In genomic region chr2:74957886-74958276, GRCh38 we compare ENCODE assay signal across 8 cellular contexts. TPM values are rescaled to one million over a fixed set of nuclear protein-coding genes. Genes with fewer than 3 reads are reported as not detected.
A peak's percentile ranks its signal among the peaks of the same experiment; 100 is the strongest.
DNase-seq lines count a peak whose midpoint lies in the region; ATAC-seq and TF ChIP-seq lines count a peak whose summit lies in the region.

No MANE protein-coding gene starts in this region.

- ATAC-seq in activated CD4-positive, alpha-beta T cell treated with anti-CD3 and anti-CD28 coated beads for 36 hours: no peak

- DNase-seq in activated CD4-positive, alpha-beta T cell treated with anti-CD3 and anti-CD28 coated beads for 36 hours: no peak
- DNase-seq in activated CD4-positive, alpha-beta T cell treated with anti-CD3 and anti-CD28 coated beads for 4 hours: no peak
- no peak for DNase-seq in activated naive CD8-positive, alpha-beta T cell treated with anti-CD3 and anti-CD28 coated beads for 36 hours
- DNase-seq in kidney epithelial cell (ENCODE audit: low read depth): no peak
- no peak for DNase-seq in testis
- DNase-seq in T-helper 9 cell: no peak
- no peak for DNase-seq in GM20000 (ENCODE audit: low spot score)
- no peak for DNase-seq in H4 (ENCODE audit: low spot score)

- H3K27ac Mint-ChIP-seq in activated CD4-positive, alpha-beta T cell treated with anti-CD3 and anti-CD28 coated beads for 36 hours: peak overlapping the region; percentile 88
- peak overlapping the region; percentile 89 for H3K27ac Mint-ChIP-seq in activated naive CD8-positive, alpha-beta T cell treated with anti-CD3 and anti-CD28 coated beads for 36 hours

- H3K4me1 Mint-ChIP-seq in activated CD4-positive, alpha-beta T cell treated with anti-CD3 and anti-CD28 coated beads for 36 hours: peaks cover 70% of the 10 kb centered on the region
- H3K4me1 Mint-ChIP-seq in activated naive CD8-positive, alpha-beta T cell treated with anti-CD3 and anti-CD28 coated beads for 36 hours: peaks cover 47% of the 10 kb centered on the region

- H3K4me1 ChIP-seq in testis: peaks cover 6% of the 10 kb centered on the region

- TF ChIP-seq POLR2A in testis (IDR thresholded peaks at IDR 0.05): no peak

- H3K27me3 ChIP-seq in kidney epithelial cell (ENCODE audit: control insufficient read depth, insufficient read depth, low read length) (no peaks in the 10 kb centered on the region), testis (no peaks in the 10 kb centered on the region)

- 29% methylated on average over 5 of the region's 5 CpGs for WGBS in testis, 2 donors

- H3K36me3 Mint-ChIP-seq in activated CD4-positive, alpha-beta T cell treated with anti-CD3 and anti-CD28 coated beads for 36 hours (ENCODE audit: low read depth): peaks cover 56% of the 10 kb centered on the region
- peaks cover 74% of the 10 kb centered on the region for H3K36me3 Mint-ChIP-seq in activated naive CD8-positive, alpha-beta T cell treated with anti-CD3 and anti-CD28 coated beads for 36 hours

- intact Hi-C loops in activated CD4-positive, alpha-beta T cell treated with anti-CD3 and anti-CD28 coated beads for 36 hours (cut with DNase I, micrococcal nuclease): loop anchor here (1.0 to 5.0 kb wide), 8 partner anchors 123 to 1571 kb away; partner anchors contain the start of genes HK2 (in 2 of the 2), ALMS1 (in 1 of the 2), CCDC142 (in 1 of the 2) and GCFC2 (in 1 of the 2)
- intact Hi-C loops in testis (cut with DNase I; ENCODE audit: low total_unique reads): no loop called here

- no peak for TF ChIP-seq CTCF in kidney epithelial cell (IDR thresholded peaks at IDR 0.05; ENCODE audit: insufficient read depth, low read length, poor library complexity, severe bottlenecking)
- TF ChIP-seq CTCF in testis (IDR thresholded peaks at IDR 0.05): no peak
- TF ChIP-seq CTCF in GM20000 (IDR thresholded peaks at IDR 0.05; ENCODE audit: extremely low read depth, missing control alignments): no peak

- H3K36me3 ChIP-seq in kidney epithelial cell (ENCODE audit: control insufficient read depth, insufficient read depth, low read length) (no peaks in the 10 kb centered on the region), testis (ENCODE audit: low read depth, missing control alignments) (no peaks in the 10 kb centered on the region)

- peaks cover 6% of the 10 kb centered on the region for H3K9me3 Mint-ChIP-seq in activated CD4-positive, alpha-beta T cell treated with anti-CD3 and anti-CD28 coated beads for 36 hours (ENCODE audit: low read depth)
- H3K9me3 Mint-ChIP-seq in activated naive CD8-positive, alpha-beta T cell treated with anti-CD3 and anti-CD28 coated beads for 36 hours: peaks cover 18% of the 10 kb centered on the region

- POLR2A ChIA-PET in activated CD4-positive, alpha-beta T cell treated with anti-CD3 and anti-CD28 coated beads for 36 hours (lab: Charles Lee): no interaction called here

- no peaks in the 10 kb centered on the region for H3K9me3 ChIP-seq in testis

- H3K4me3 ChIP-seq in kidney epithelial cell (ENCODE audit: low read depth, low read length): peak overlapping the region; percentile 64
- peak overlapping the region; percentile 69 to 80 for H3K4me3 ChIP-seq in testis

- no peaks in the 10 kb centered on the region for H3K27me3 Mint-ChIP-seq in activated CD4-positive, alpha-beta T cell treated with anti-CD3 and anti-CD28 coated beads for 36 hours
- H3K27me3 Mint-ChIP-seq in activated naive CD8-positive, alpha-beta T cell treated with anti-CD3 and anti-CD28 coated beads for 36 hours: no peaks in the 10 kb centered on the region

- H3K4me3 Mint-ChIP-seq in activated CD4-positive, alpha-beta T cell treated with anti-CD3 and anti-CD28 coated beads for 36 hours: peak overlapping the region; percentile 68
- peak overlapping the region; percentile 82 for H3K4me3 Mint-ChIP-seq in activated naive CD8-positive, alpha-beta T cell treated with anti-CD3 and anti-CD28 coated beads for 36 hours

- H3K27ac ChIP-seq in testis: peak overlapping the region; percentile 93 to 96

- CTCF ChIA-PET in activated CD4-positive, alpha-beta T cell treated with anti-CD3 and anti-CD28 coated beads for 36 hours (lab: Charles Lee): interaction anchor here (0.9 kb wide), 1 partner anchor 9 kb away, joined by 3 read pairs; no protein-coding TSS in a partner anchor

RNA-seq across cellular contexts. Expression of gene POLE4, which starts 0.6 kb away (rescaled TPM):
- 10 to 100 TPM; 29.3 to 44.0 TPM for total RNA-seq in activated CD4-positive, alpha-beta T cell treated with anti-CD3 and anti-CD28 coated beads for 36 hours
- total RNA-seq in activated naive CD8-positive, alpha-beta T cell treated with anti-CD3 and anti-CD28 coated beads for 36 hours: 10 to 100 TPM; 56.0 to 59.9 TPM
- total RNA-seq in kidney epithelial cell (15.4 and 18.3 TPM in 2 replicates), testis (10 to 100 TPM; 28.0 to 37.8 TPM)
- polyA plus RNA-seq in testis (ENCODE audit: insufficient read depth, low read depth, low replicate concordance): 66.1 TPM
- 38.3 and 48.5 TPM in 2 replicates for total RNA-seq in H4 (2014; rRNA removed; shearing (Covaris generic))
